Comparison of ENCODE assay signal across 10 cellular contexts in the genomic region with DNA sequence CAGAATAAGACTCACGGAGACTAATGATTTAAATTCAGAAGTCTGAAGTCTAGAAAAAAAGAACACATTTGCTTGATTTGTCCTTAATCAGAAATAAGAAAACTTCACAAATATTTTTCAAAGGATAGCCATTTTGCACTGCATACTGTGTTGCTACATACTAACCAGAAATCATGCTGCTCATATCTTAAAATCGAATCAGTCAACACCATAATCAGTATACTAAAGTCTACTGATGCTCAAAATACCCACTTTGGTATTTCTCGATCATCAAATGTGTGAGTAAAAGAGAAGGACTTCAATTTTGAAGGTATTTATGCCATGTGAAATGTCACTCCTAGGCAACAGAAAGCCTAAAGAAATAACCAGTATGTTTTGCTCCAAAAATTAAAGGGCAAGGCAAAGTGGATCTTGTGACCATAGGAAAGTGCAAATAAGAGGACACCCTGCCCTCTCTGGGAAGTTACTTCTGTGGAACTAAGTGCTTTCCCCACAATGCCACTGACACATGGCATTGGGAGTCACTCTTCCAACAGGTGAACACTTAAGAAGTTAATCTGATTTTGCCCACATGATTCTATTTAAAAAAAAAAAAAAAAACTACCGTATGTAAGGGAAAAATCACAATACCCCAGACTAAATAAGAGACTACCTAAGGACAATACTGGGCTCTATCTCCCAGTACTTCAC. TPM values are rescaled to one million over a fixed set of nuclear protein-coding genes. Genes with fewer than 3 reads are reported as not detected.
DNase-seq lines count a peak whose midpoint lies in the region; ATAC-seq, FAIRE-seq and TF ChIP-seq lines count a peak whose summit lies in the region.
"Had no signal": no experiment of that assay in that cellular context is flagged by ENCODE, and none has a peak within 500 bp of the region (broad histone marks: within the 10 kb centered on the region; RNA-seq: fewer than 3 reads in every experiment).

No MANE protein-coding gene starts in this region.

- SMC1A ChIA-PET in GM12878 (lab: Charles Lee; ENCODE audit: uncharacterized antibody, unreplicated experiment): interaction anchor here (2.1 kb wide), 1 partner anchor 8 kb away, joined by 5 read pairs; no protein-coding TSS in a partner anchor

- H3K27ac ChIP-seq in cardiac muscle cell (no peak overlapping the region), GM12878 (ENCODE audit: control insufficient read depth, insufficient read depth) (no peak overlapping the region), mesenchymal stem cell (ENCODE audit: low read length, poor library complexity, severe bottlenecking) (no peak overlapping the region), PC-9 (no peak overlapping the region), kidney (ENCODE audit: low read depth in 2 of 2, low read length in 2 of 2) (no peak overlapping the region)

- intact Hi-C loops in Right ventricle myocardium inferior (cut with DNase I): loop anchor here (2.0 kb wide), 1 partner anchor 15 kb away; no protein-coding TSS in a partner anchor
- intact Hi-C loops in GM12878 (cut with micrococcal nuclease; ENCODE audit: unreplicated experiment): no loop called here
- intact Hi-C loops in PC-9 (cut with micrococcal nuclease; ENCODE audit: unreplicated experiment): no loop called here
- intact Hi-C loops in kidney (cut with DNase I): no loop called here

- no peak overlapping the region for H3K4ac ChIP-seq in mesenchymal stem cell (ENCODE audit: low read depth in 1 of 2, low read length in 2 of 2)

- H3K36me3 ChIP-seq in cardiac muscle cell: no peaks in the 10 kb centered on the region
- no peaks in the 10 kb centered on the region for H3K36me3 ChIP-seq in GM12878 (ENCODE audit: control insufficient read depth in 2 of 2, insufficient read depth in 2 of 2, low read length in 1 of 2)
- H3K36me3 ChIP-seq in mesenchymal stem cell (ENCODE audit: control insufficient read depth in 1 of 2, insufficient read depth in 2 of 2, low read depth in 1 of 2, low read length in 2 of 2): no peaks in the 10 kb centered on the region
- H3K36me3 ChIP-seq in PC-9 (ENCODE audit: low read depth): no peaks in the 10 kb centered on the region
- no peaks in the 10 kb centered on the region for H3K36me3 ChIP-seq in kidney (ENCODE audit: control insufficient read depth in 1 of 2, insufficient read depth in 2 of 2, low read length in 2 of 2)

- no peak overlapping the region for H3K18ac ChIP-seq in mesenchymal stem cell (ENCODE audit: low read depth in 1 of 2, low read length in 2 of 2)

- no peak overlapping the region for H2AFZ ChIP-seq in GM12878 (ENCODE audit: control insufficient read depth, low read depth, low read length)
- no peak overlapping the region for H2AFZ ChIP-seq in mesenchymal stem cell (ENCODE audit: low read depth, low read length)
- H2AFZ ChIP-seq in PC-9: no peak overlapping the region

- H3K79me2 ChIP-seq in GM12878 (ENCODE audit: control insufficient read depth, insufficient read depth, low read length) (peaks cover 9% of the 10 kb centered on the region), PC-9 (ENCODE audit: low read depth) (no peaks in the 10 kb centered on the region)

- H3K4me3 Mint-ChIP-seq in type B pancreatic cell: peak overlapping the region; percentile 95

- POLR2A ChIA-PET in GM12878 (lab: Charles Lee): interaction anchor here (0.5 kb wide), 1 partner anchor 31 kb away, joined by 3 read pairs; no protein-coding TSS in a partner anchor
- POLR2A ChIA-PET in PC-9 (lab: Charles Lee; ENCODE audit: unreplicated experiment): no interaction called here

- no peak for DNase-seq in cardiac muscle cell (ENCODE audit: low read depth in 1 of 2, low spot score in 1 of 2)
- no peak for DNase-seq in Right ventricle myocardium inferior (ENCODE audit: missing footprints)
- no peak for DNase-seq in GM12878 (ENCODE audit: low read depth, low spot score)
- no peak for DNase-seq in mesenchymal stem cell
- no peak for DNase-seq in type B pancreatic cell (ENCODE audit: extremely low spot score, unreplicated experiment)
- no peak for DNase-seq in PC-9
- no peak for DNase-seq in GM12891 (ENCODE audit: insufficient read length, low spot score)
- no peak for DNase-seq in kidney
- DNase-seq: NCI-H446 had no signal

- TF ChIP-seq EP300 in GM12878 (IDR thresholded peaks at IDR 0.05; ENCODE audit: borderline replicate concordance in 1 of 2, control insufficient read depth in 1 of 2, low read depth in 2 of 2, low read length in 2 of 2): no peak

- no peaks in the 10 kb centered on the region for H3K9me2 ChIP-seq in PC-9 (ENCODE audit: insufficient read depth)

- H4K20me1 ChIP-seq in GM12878 (ENCODE audit: control insufficient read depth, insufficient read depth) (no peaks in the 10 kb centered on the region), PC-9 (ENCODE audit: insufficient read depth) (no peaks in the 10 kb centered on the region)

- TF ChIP-seq CTCF in cardiac muscle cell (IDR thresholded peaks at IDR 0.05; ENCODE audit: low read depth, low read length) (no peak), GM12878 (IDR thresholded peaks at IDR 0.05 in 2 of 3, conservative IDR thresholded peaks at IDR 0.05 in 1 of 3; ENCODE audit: control insufficient read depth in 2 of 3, extremely low read depth in 1 of 3, insufficient read depth in 1 of 3, low read depth in 3 of 3, low read length in 3 of 3) (no peak), type B pancreatic cell (conservative IDR thresholded peaks at IDR 0.05) (no peak), PC-9 (conservative IDR thresholded peaks at IDR 0.05) (no peak), kidney (IDR thresholded peaks at IDR 0.05; ENCODE audit: borderline replicate concordance, extremely low read depth, insufficient read depth) (no peak)

- no peaks in the 10 kb centered on the region for H3K27me3 ChIP-seq in cardiac muscle cell
- peaks cover 0 to 2% of the 10 kb centered on the region in 2 experiments; a peak in 2 of 4 replicates for H3K27me3 ChIP-seq in GM12878 (replicated peaks in 1 of 2; ENCODE audit: control insufficient read depth in 2 of 2, insufficient read depth in 2 of 2, low read length in 1 of 2)
- H3K27me3 ChIP-seq in mesenchymal stem cell (ENCODE audit: control insufficient read depth in 1 of 2, insufficient read depth in 1 of 2, low read length in 2 of 2): peaks cover 0 to 11% of the 10 kb centered on the region in 2 experiments
- H3K27me3 ChIP-seq in PC-9 (ENCODE audit: insufficient read depth, low read depth): no peaks in the 10 kb centered on the region

- in situ Hi-C loops in GM12878 (cut with MboI): no loop called here

- H3K4me2 ChIP-seq in GM12878 (ENCODE audit: control insufficient read depth, insufficient read depth) (peak overlapping the region; percentile 68), mesenchymal stem cell (ENCODE audit: low read length, poor library complexity, severe bottlenecking) (peak overlapping the region; percentile 49), PC-9 (no peak overlapping the region)

- no peak overlapping the region for H4K8ac ChIP-seq in mesenchymal stem cell (ENCODE audit: low read length)

- ATAC-seq in Right ventricle myocardium inferior (no peak), GM12878 (no peak)

- H3K79me1 ChIP-seq in mesenchymal stem cell (replicated peaks; ENCODE audit: low read length, poor library complexity, severe bottlenecking): peaks cover 2% of the 10 kb centered on the region

- H3K9me3 ChIP-seq in cardiac muscle cell (ENCODE audit: low read depth): no peaks in the 10 kb centered on the region
- H3K9me3 ChIP-seq in GM12878 (replicated peaks; ENCODE audit: control insufficient read depth, insufficient read depth, low read length): no peaks in the 10 kb centered on the region
- no peaks in the 10 kb centered on the region for H3K9me3 ChIP-seq in mesenchymal stem cell (ENCODE audit: control insufficient read depth, low read length)
- no peaks in the 10 kb centered on the region for H3K9me3 ChIP-seq in PC-9 (ENCODE audit: insufficient read depth, low read depth)
- no peaks in the 10 kb centered on the region for H3K9me3 ChIP-seq in kidney (ENCODE audit: control insufficient read depth in 1 of 2, low read length in 2 of 2)

- FAIRE-seq in GM12878 (lab: Jason Lieb, UNC): no peak
- no peak for FAIRE-seq in GM12891 (lab: Jason Lieb, UNC)
- no peak for FAIRE-seq in kidney (lab: Jason Lieb, UNC)
- FAIRE-seq: TTC549 had no signal

- peaks cover 49% of the 10 kb centered on the region for H3K27me3 Mint-ChIP-seq in type B pancreatic cell

- peaks cover 57% of the 10 kb centered on the region for H3K4me1 ChIP-seq in cardiac muscle cell (ENCODE audit: low read depth)
- H3K4me1 ChIP-seq in GM12878 (ENCODE audit: control insufficient read depth, insufficient read depth, low read length): peaks cover 4% of the 10 kb centered on the region; the same call in 1 of the 2 replicates
- peaks cover 8% of the 10 kb centered on the region for H3K4me1 ChIP-seq in mesenchymal stem cell (ENCODE audit: control insufficient read depth, insufficient read depth, low read depth, low read length)
- no peaks in the 10 kb centered on the region for H3K4me1 ChIP-seq in PC-9 (replicated peaks; ENCODE audit: insufficient read depth)
- H3K4me1 ChIP-seq in kidney (ENCODE audit: control insufficient read depth in 1 of 2, insufficient read depth in 1 of 2, low read depth in 1 of 2, low read length in 2 of 2): peaks cover 9 to 12% of the 10 kb centered on the region in 2 donors

- CTCF ChIA-PET in GM12878 (lab: Yijun Ruan, JAX) (interaction anchor here (1.2 to 2.5 kb wide), 3 partner anchors 9 to 244 kb away, joined by 3 to 8 read pairs (median 5); no protein-coding TSS in a partner anchor), PC-9 (lab: Charles Lee) (no interaction called here)

- H3K9me3 Mint-ChIP-seq in type B pancreatic cell: no peaks in the 10 kb centered on the region

- no peaks in the 10 kb centered on the region for H3K36me3 Mint-ChIP-seq in type B pancreatic cell

- no peak overlapping the region for H3K23ac ChIP-seq in mesenchymal stem cell (ENCODE audit: low read length in 2 of 2)

- no peak overlapping the region for H2BK15ac ChIP-seq in mesenchymal stem cell (ENCODE audit: low read depth, poor library complexity, severe bottlenecking)

- H2BK120ac ChIP-seq in mesenchymal stem cell (ENCODE audit: low read depth, low read length): no peak overlapping the region

- 81% methylated on average over 4 of the region's 4 CpGs for WGBS in GM12878 (ENCODE audit: insufficient coverage, insufficient replicate concordance, low lambda C conversion rate, missing lambda C conversion rate)
- 82% methylated on average over 2 of the region's 4 CpGs for WGBS in mesenchymal stem cell

- no peak overlapping the region for H2AK5ac ChIP-seq in mesenchymal stem cell (ENCODE audit: low read length, severe bottlenecking)

- no peak overlapping the region for H3K9ac ChIP-seq in GM12878 (ENCODE audit: control insufficient read depth, insufficient read depth, low read length)
- no peak overlapping the region for H3K9ac ChIP-seq in mesenchymal stem cell (ENCODE audit: low read length)
- H3K9ac ChIP-seq in kidney (ENCODE audit: low read length in 2 of 2): no peak overlapping the region

- RAD21 ChIA-PET in GM12878 (lab: Charles Lee; ENCODE audit: unreplicated experiment): interaction anchor here (0.5 kb wide), 1 partner anchor 90 kb away, joined by 3 read pairs; no protein-coding TSS in a partner anchor

- H4K91ac ChIP-seq in mesenchymal stem cell (ENCODE audit: low read length): no peak overlapping the region

- no peak overlapping the region for H2BK5ac ChIP-seq in mesenchymal stem cell (ENCODE audit: low read depth, low read length, poor library complexity, severe bottlenecking)

- BruUV-seq in GM12878 (replicated peaks; lab: Mats Ljungman, UMichigan) (no TSS peak), PC-9 (replicated peaks; lab: Mats Ljungman, UMichigan) (no TSS peak)

- peaks cover 57% of the 10 kb centered on the region for H3K4me1 Mint-ChIP-seq in type B pancreatic cell (ENCODE audit: unreplicated experiment)

- no peak overlapping the region for H3K14ac ChIP-seq in mesenchymal stem cell (ENCODE audit: low read length in 2 of 2)

- H3F3A ChIP-seq in PC-9 (ENCODE audit: insufficient read depth, low read depth): no peaks in the 10 kb centered on the region

- no peak overlapping the region for H2BK12ac ChIP-seq in mesenchymal stem cell (ENCODE audit: low read length in 2 of 2)

- no peak for TF ChIP-seq RAD21 in GM12878 (IDR thresholded peaks at IDR 0.05; ENCODE audit: insufficient read depth, low read depth, low read length)

- no peak overlapping the region for H3K27ac Mint-ChIP-seq in type B pancreatic cell

- TF ChIP-seq POLR2A in GM12878 (IDR thresholded peaks at IDR 0.05; ENCODE audit: low read depth, low read length): no peak
- TF ChIP-seq POLR2A in GM12891 (IDR thresholded peaks at IDR 0.05; ENCODE audit: low read depth, low read length): no peak

- H3K4me3 ChIP-seq in cardiac muscle cell: peak overlapping the region; percentile 87
- H3K4me3 ChIP-seq in GM12878: peak overlapping the region; percentile 2; the same call in 1 of the 2 replicates
- H3K4me3 ChIP-seq in mesenchymal stem cell (ENCODE audit: insufficient read depth in 1 of 2, low read depth in 1 of 2, low read length in 2 of 2): peak overlapping the region in 1 of 2 experiments; percentile 93
- H3K4me3 ChIP-seq in PC-9: no peak overlapping the region
- H3K4me3 ChIP-seq in kidney (ENCODE audit: low read length in 2 of 2): peak overlapping the region in 1 of 2 donors; percentile 4

RNA-seq across cellular contexts. Expression of a gene that starts 2.7 kb away (rescaled TPM):
- total RNA-seq in cardiac muscle cell (33.2 and 51.1 TPM in 2 replicates), Right ventricle myocardium inferior (93.8 TPM), GM12878 (2014; rRNA removed) (10.5 and 11.8 TPM in 2 replicates), GM12878 (2014; rRNA removed; fragmentation: Illumina TruSeq; extraction: Trizol) (5.8 and 6.5 TPM in 2 replicates), GM12878 (2021) (11.2 and 12.5 TPM in 2 replicates), type B pancreatic cell (ENCODE audit: low replicate concordance) (10.9 and 28.9 TPM in 2 replicates), PC-9 (2021) (not detected in 2 replicates), kidney (20.6 TPM)
- polyA plus RNA-seq in cardiac muscle cell (27.8 and 35.6 TPM in 2 replicates), GM12878 (2011; rRNA removed) (12.3 and 16.4 TPM in 2 replicates), GM12878 (2014; fragmentation: Illumina TruSeq; extraction: Trizol) (11.4 and 15.6 TPM in 2 replicates), GM12878 (2014; fragmentation: Nextera tagmentation; extraction: Ambion mirVana) (1 to 10 TPM in 1 of 2 experiments, under 1 TPM in 1; 0.84 to 2.5 TPM), GM12878 (2014; rRNA removed) (7.2 and 9.7 TPM in 2 replicates), GM12878 (2016; fragmentation: Nextera tagmentation; extraction: Ambion mirVana) (1 to 10 TPM; 4.5 to 5.2 TPM), kidney (ENCODE audit: insufficient read depth, low read depth, low replicate concordance) (8.2 TPM)
- total RNA-seq in GM12878 (2013; cell fraction: nucleolus; rRNA removed): 4.9 and 5.9 TPM in 2 replicates
- 12.4 TPM for polyA plus RNA-seq in GM12878 (2011; ENCODE audit: low read depth)
- 17.1 and 18.0 TPM in 2 replicates for polyA plus RNA-seq in GM12878 (2011; cell fraction: cytosol; rRNA removed)
- polyA plus RNA-seq in GM12878 (2011; cell fraction: nucleus; rRNA removed): 52.5 and 61.5 TPM in 2 replicates
- polyA plus RNA-seq in GM12878 (2012): 8.3 and 10.2 TPM in 2 replicates
- polyA minus RNA-seq in GM12878 (2011; rRNA and poly(A)+ RNA removed): 44.8 and 51.0 TPM in 2 replicates
- 13.2 and 15.9 TPM in 2 replicates for polyA minus RNA-seq in GM12878 (2011; cell fraction: cytosol; rRNA and poly(A)+ RNA removed)
- polyA minus RNA-seq in GM12878 (2011; cell fraction: nucleus; rRNA and poly(A)+ RNA removed): 33.5 and 46.4 TPM in 2 replicates
- 11.6 TPM for polyA plus RNA-seq in mesenchymal stem cell (2013, experiment 1 of 2)
- 12.2 TPM for polyA plus RNA-seq in mesenchymal stem cell (2013, experiment 2 of 2)
- 6.5 TPM for polyA plus RNA-seq in GM12891 (2012; ENCODE audit: low read depth, missing spikeins)
